In the genomic region with DNA sequence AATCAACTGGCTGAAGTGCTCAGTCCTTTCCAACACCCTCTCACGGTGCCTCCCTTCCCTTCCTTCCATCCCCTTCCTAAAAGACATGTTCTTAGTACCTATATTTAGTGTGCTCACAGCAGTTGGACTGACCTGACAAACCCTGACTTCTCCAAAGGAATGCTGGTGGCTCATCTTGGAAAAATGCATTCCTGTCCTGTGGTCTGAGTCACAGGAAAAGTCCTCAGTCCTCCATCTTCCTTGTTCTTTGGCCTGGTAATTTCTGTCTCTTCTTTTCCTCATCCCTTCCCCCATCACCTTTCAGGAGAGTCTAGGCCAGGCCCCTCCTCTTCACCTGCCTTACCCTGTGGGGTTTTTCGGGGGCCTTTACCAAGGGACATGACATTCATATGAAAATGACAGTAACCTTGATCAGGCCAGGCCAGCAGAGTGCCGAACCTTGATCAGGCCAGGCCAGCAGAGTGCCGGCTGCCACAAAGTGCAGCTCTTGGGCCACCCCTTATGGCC, we compare ENCODE assay signal across 1 cellular context.
A peak's percentile ranks its signal among the peaks of the same experiment; 100 is the strongest.
TF ChIP-seq lines count a peak whose summit lies in the region.

No MANE protein-coding gene starts in this region.

TF ChIP-seq in HepG2, 621 proteins besides CTCF, POLR2A, EP300 and RAD21 (continued from another document):
- TF ChIP-seq TP53 (CRISPR knock-in tag; conservative IDR thresholded peaks at IDR 0.05) (no peak), RXRB (CRISPR knock-in tag; IDR thresholded peaks at IDR 0.05; ENCODE audit: borderline replicate concordance) (peak; percentile 31; the same call in 1 of the 2 replicates), ZNF841 (CRISPR knock-in tag; IDR thresholded peaks at IDR 0.05; ENCODE audit: borderline replicate concordance) (no peak), ZNF709 (CRISPR knock-in tag; IDR thresholded peaks at IDR 0.05) (no peak), ZNF598 (CRISPR knock-in tag; IDR thresholded peaks at IDR 0.05; ENCODE audit: borderline replicate concordance) (no peak), SAP130 (CRISPR knock-in tag; IDR thresholded peaks at IDR 0.05; ENCODE audit: low read depth) (0 out of 2 replicates have a peak, but pooled peaks have one; percentile 39), MAFG (CRISPR knock-in tag; IDR thresholded peaks at IDR 0.05) (no peak), ZMYM3 (CRISPR knock-in tag; IDR thresholded peaks at IDR 0.05) (no peak), FOSL2 (CRISPR knock-in tag; IDR thresholded peaks at IDR 0.05) (peak; percentile 91), SRF (IDR thresholded peaks at IDR 0.05; ENCODE audit: low read depth, low read length) (peak; percentile 71; the same call in 1 of the 2 replicates), RBM22 (optimal IDR thresholded peaks at IDR 0.05; ENCODE audit: low read length) (peak; percentile 81), ESRRA (CRISPR knock-in tag; IDR thresholded peaks at IDR 0.05; ENCODE audit: low read depth) (no peak), RARA (CRISPR knock-in tag; IDR thresholded peaks at IDR 0.05) (peak; percentile 41), ZBTB21 (CRISPR knock-in tag; IDR thresholded peaks at IDR 0.05) (no peak), ZNF20 (CRISPR knock-in tag; IDR thresholded peaks at IDR 0.05) (no peak), ZSCAN12 (CRISPR knock-in tag; IDR thresholded peaks at IDR 0.05) (no peak), TBP (CRISPR knock-in tag; IDR thresholded peaks at IDR 0.05) (no peak), MYNN (CRISPR knock-in tag; IDR thresholded peaks at IDR 0.05; ENCODE audit: low read depth) (no peak), CHCHD3 (CRISPR knock-in tag; IDR thresholded peaks at IDR 0.05) (no peak), HMG20A (CRISPR knock-in tag; IDR thresholded peaks at IDR 0.05; ENCODE audit: borderline replicate concordance) (peak; percentile 26; the same call in 1 of the 2 replicates), LCORL (IDR thresholded peaks at IDR 0.05) (no peak), LCORL (CRISPR knock-in tag; IDR thresholded peaks at IDR 0.05) (no peak), ZNF724P (CRISPR knock-in tag; IDR thresholded peaks at IDR 0.05; ENCODE audit: borderline replicate concordance) (no peak), ZNF850 (CRISPR knock-in tag; conservative IDR thresholded peaks at IDR 0.05) (no peak), ZFX (CRISPR knock-in tag; IDR thresholded peaks at IDR 0.05; ENCODE audit: low read depth) (no peak), ZNF557 (CRISPR knock-in tag; IDR thresholded peaks at IDR 0.05) (no peak), NCOA5 (CRISPR knock-in tag; IDR thresholded peaks at IDR 0.05) (no peak), TEAD3 (CRISPR knock-in tag; optimal IDR thresholded peaks at IDR 0.05; ENCODE audit: borderline replicate concordance) (peak; percentile 77), ELF3 (CRISPR knock-in tag; IDR thresholded peaks at IDR 0.05) (0 out of 2 replicates have a peak, but pooled peaks have one; percentile 28), ZNF678 (CRISPR knock-in tag; IDR thresholded peaks at IDR 0.05) (no peak), HOXA5 (CRISPR knock-in tag; IDR thresholded peaks at IDR 0.05) (no peak)
- TF ChIP-seq, protein P1, sequence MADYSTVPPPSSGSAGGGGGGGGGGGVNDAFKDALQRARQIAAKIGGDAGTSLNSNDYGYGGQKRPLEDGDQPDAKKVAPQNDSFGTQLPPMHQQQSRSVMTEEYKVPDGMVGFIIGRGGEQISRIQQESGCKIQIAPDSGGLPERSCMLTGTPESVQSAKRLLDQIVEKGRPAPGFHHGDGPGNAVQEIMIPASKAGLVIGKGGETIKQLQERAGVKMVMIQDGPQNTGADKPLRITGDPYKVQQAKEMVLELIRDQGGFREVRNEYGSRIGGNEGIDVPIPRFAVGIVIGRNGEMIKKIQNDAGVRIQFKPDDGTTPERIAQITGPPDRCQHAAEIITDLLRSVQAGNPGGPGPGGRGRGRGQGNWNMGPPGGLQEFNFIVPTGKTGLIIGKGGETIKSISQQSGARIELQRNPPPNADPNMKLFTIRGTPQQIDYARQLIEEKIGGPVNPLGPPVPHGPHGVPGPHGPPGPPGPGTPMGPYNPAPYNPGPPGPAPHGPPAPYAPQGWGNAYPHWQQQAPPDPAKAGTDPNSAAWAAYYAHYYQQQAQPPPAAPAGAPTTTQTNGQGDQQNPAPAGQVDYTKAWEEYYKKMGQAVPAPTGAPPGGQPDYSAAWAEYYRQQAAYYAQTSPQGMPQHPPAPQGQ (CRISPR knock-in tag; IDR thresholded peaks at IDR 0.05; ENCODE audit: borderline replicate concordance): no peak
- TF ChIP-seq, protein P2, sequence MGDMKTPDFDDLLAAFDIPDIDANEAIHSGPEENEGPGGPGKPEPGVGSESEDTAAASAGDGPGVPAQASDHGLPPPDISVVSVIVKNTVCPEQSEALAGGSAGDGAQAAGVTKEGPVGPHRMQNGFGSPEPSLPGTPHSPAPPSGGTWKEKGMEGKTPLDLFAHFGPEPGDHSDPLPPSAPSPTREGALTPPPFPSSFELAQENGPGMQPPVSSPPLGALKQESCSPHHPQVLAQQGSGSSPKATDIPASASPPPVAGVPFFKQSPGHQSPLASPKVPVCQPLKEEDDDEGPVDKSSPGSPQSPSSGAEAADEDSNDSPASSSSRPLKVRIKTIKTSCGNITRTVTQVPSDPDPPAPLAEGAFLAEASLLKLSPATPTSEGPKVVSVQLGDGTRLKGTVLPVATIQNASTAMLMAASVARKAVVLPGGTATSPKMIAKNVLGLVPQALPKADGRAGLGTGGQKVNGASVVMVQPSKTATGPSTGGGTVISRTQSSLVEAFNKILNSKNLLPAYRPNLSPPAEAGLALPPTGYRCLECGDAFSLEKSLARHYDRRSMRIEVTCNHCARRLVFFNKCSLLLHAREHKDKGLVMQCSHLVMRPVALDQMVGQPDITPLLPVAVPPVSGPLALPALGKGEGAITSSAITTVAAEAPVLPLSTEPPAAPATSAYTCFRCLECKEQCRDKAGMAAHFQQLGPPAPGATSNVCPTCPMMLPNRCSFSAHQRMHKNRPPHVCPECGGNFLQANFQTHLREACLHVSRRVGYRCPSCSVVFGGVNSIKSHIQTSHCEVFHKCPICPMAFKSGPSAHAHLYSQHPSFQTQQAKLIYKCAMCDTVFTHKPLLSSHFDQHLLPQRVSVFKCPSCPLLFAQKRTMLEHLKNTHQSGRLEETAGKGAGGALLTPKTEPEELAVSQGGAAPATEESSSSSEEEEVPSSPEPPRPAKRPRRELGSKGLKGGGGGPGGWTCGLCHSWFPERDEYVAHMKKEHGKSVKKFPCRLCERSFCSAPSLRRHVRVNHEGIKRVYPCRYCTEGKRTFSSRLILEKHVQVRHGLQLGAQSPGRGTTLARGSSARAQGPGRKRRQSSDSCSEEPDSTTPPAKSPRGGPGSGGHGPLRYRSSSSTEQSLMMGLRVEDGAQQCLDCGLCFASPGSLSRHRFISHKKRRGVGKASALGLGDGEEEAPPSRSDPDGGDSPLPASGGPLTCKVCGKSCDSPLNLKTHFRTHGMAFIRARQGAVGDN (CRISPR knock-in tag; IDR thresholded peaks at IDR 0.05): peak; percentile 17; the same call in 1 of the 2 replicates
- TF ChIP-seq, protein P3, sequence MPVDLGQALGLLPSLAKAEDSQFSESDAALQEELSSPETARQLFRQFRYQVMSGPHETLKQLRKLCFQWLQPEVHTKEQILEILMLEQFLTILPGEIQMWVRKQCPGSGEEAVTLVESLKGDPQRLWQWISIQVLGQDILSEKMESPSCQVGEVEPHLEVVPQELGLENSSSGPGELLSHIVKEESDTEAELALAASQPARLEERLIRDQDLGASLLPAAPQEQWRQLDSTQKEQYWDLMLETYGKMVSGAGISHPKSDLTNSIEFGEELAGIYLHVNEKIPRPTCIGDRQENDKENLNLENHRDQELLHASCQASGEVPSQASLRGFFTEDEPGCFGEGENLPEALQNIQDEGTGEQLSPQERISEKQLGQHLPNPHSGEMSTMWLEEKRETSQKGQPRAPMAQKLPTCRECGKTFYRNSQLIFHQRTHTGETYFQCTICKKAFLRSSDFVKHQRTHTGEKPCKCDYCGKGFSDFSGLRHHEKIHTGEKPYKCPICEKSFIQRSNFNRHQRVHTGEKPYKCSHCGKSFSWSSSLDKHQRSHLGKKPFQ (CRISPR knock-in tag; IDR thresholded peaks at IDR 0.05; ENCODE audit: insufficient replicate concordance): no peak
- TF ChIP-seq, protein P4, sequence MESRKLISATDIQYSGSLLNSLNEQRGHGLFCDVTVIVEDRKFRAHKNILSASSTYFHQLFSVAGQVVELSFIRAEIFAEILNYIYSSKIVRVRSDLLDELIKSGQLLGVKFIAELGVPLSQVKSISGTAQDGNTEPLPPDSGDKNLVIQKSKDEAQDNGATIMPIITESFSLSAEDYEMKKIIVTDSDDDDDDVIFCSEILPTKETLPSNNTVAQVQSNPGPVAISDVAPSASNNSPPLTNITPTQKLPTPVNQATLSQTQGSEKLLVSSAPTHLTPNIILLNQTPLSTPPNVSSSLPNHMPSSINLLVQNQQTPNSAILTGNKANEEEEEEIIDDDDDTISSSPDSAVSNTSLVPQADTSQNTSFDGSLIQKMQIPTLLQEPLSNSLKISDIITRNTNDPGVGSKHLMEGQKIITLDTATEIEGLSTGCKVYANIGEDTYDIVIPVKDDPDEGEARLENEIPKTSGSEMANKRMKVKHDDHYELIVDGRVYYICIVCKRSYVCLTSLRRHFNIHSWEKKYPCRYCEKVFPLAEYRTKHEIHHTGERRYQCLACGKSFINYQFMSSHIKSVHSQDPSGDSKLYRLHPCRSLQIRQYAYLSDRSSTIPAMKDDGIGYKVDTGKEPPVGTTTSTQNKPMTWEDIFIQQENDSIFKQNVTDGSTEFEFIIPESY (CRISPR knock-in tag; IDR thresholded peaks at IDR 0.05): no peak
